Comparison of ENCODE assay signal across 9 cellular contexts in genomic region chr17:75828051-75828400, GRCh38. TPM values are rescaled to one million over a fixed set of nuclear protein-coding genes. Genes with fewer than 3 reads are reported as not detected.
DNase-seq lines count a peak whose midpoint lies in the region; ATAC-seq and TF ChIP-seq lines count a peak whose summit lies in the region.
"Had no signal": no experiment of that assay in that cellular context is flagged by ENCODE, and none has a peak within 500 bp of the region (broad histone marks: within the 10 kb centered on the region; RNA-seq: fewer than 3 reads in every experiment).

No MANE protein-coding gene starts in this region.

- peaks cover 0 to 88% (median 18%) of the 10 kb centered on the region in 9 donors for H3K36me3 ChIP-seq in heart right ventricle
- H3K36me3 ChIP-seq in ascending aorta = peaks cover 23 to 43% of the 10 kb centered on the region in 2 donors
- H3K36me3 ChIP-seq in urinary bladder (ENCODE audit: insufficient read depth) = no peaks in the 10 kb centered on the region

- peaks cover 12 to 19% (median 14%) of the 10 kb centered on the region in 3 donors for H3K4me1 Mint-ChIP-seq in naive B cell

- H3K27me3 Mint-ChIP-seq in naive B cell = no peaks in the 10 kb centered on the region

- DNase-seq in heart right ventricle (peak in 1 of 2 donors; percentile 63), Right ventricle myocardium inferior (ENCODE audit: missing footprints) (no peak), ascending aorta (ENCODE audit: low spot score in 2 of 2) (no peak), naive B cell (no peak), RPMI8226 (no peak), HPDE6-E6E7 (ENCODE audit: extremely low spot score) (no peak)

- H3K9me3 ChIP-seq in heart right ventricle = no peaks in the 10 kb centered on the region
- H3K9me3 ChIP-seq in ascending aorta = no peaks in the 10 kb centered on the region

- 36 to 39% methylated on average over 12 of the region's 12 CpGs for WGBS in heart right ventricle, 2 donors
- WGBS in urinary bladder = 35% methylated on average over 12 of the region's 12 CpGs

- H3K27me3 ChIP-seq in heart right ventricle (no peaks in the 10 kb centered on the region), ascending aorta (no peaks in the 10 kb centered on the region)

- H3K4me3 ChIP-seq in heart right ventricle (peak overlapping the region in 8 of 10 donors; percentile 28 to 50 (median 42)), ascending aorta (peak overlapping the region in 1 of 2 donors; percentile 47), urinary bladder (ENCODE audit: low read depth, low read length) (peak overlapping the region; percentile 24)

- peak overlapping the region; percentile 47 to 77 (median 67) for H3K4me3 Mint-ChIP-seq in naive B cell

- H3K27ac ChIP-seq in heart right ventricle (peak overlapping the region in 9 of 10 donors; percentile 72 to 88 (median 83)), ascending aorta (peak overlapping the region; percentile 88), urinary bladder (ENCODE audit: low read depth) (no peak overlapping the region)

- H3K4me1 ChIP-seq in heart right ventricle (peaks cover 17 to 45% (median 31%) of the 10 kb centered on the region in 9 donors), ascending aorta (peaks cover 11 to 13% of the 10 kb centered on the region in 2 donors), urinary bladder (ENCODE audit: insufficient read depth) (no peaks in the 10 kb centered on the region)

- H3K27ac Mint-ChIP-seq in naive B cell = peak overlapping the region in 5 of 6 donors; percentile 26 to 88 (median 72)

- intact Hi-C loops in heart right ventricle (cut with DNase I) = loop anchor here in 3 of 10 donors (5.0 to 10.0 kb wide), 4 partner anchors 36 to 61 kb away; partner anchors contain the start of gene GALK1 (in 1 of the 3)
- intact Hi-C loops in Right ventricle myocardium inferior (cut with DNase I) = loop anchor here (5.0 kb wide), 1 partner anchor 36 kb away; no protein-coding TSS in a partner anchor
- intact Hi-C loops in ascending aorta (cut with DNase I) = loop anchor here (5.0 kb wide), 1 partner anchor 76 kb away; no protein-coding TSS in a partner anchor

- ATAC-seq in heart right ventricle (peak in 3 of 8 donors; percentile 5 to 16 (median 5)), Right ventricle myocardium inferior (no peak), naive B cell (ENCODE audit: low read depth in 2 of 2) (peak in 1 of 2 donors; percentile 44), GM19395 (IDR thresholded peaks at IDR 0.05; ENCODE audit: unreplicated experiment) (no peak)

- TF ChIP-seq CTCF in heart right ventricle (IDR thresholded peaks at IDR 0.05) = no peak
- no peak for TF ChIP-seq CTCF in ascending aorta (IDR thresholded peaks at IDR 0.05)

- no peaks in the 10 kb centered on the region for H3K9me3 Mint-ChIP-seq in naive B cell

- no peaks in the 10 kb centered on the region for H3K36me3 Mint-ChIP-seq in naive B cell

RNA-seq across cellular contexts. Expression of gene UNC13D, which starts 16.2 kb away (rescaled TPM):
- total RNA-seq in heart right ventricle = 10 to 100 TPM in 3 of 10 donors, 1 to 10 TPM in 7; 5.5 to 20.7 (median 8.5) TPM
- polyA plus RNA-seq in heart right ventricle = 10 to 100 TPM in 1 of 2 donors, 1 to 10 TPM in 1; 3.0 to 12.6 TPM
- total RNA-seq in Right ventricle myocardium inferior = 10.7 TPM
- total RNA-seq in ascending aorta = 33.1 TPM
- 10 to 100 TPM; 11.5 to 31.5 (median 20.5) TPM for polyA plus RNA-seq in naive B cell (ENCODE audit: low read depth in 6 of 6)
- total RNA-seq in urinary bladder = 10.6 TPM
- 13.0 TPM for polyA plus RNA-seq in urinary bladder
- total RNA-seq: RPMI7951 had no signal

RNA-seq across cellular contexts. Expression of gene WBP2, which starts 27.1 kb away (rescaled TPM):
- 100 to 1,000 TPM; 130 to 210 (median 173) TPM for total RNA-seq in heart right ventricle
- polyA plus RNA-seq in heart right ventricle = 100 to 1,000 TPM; 155 to 205 TPM
- 151 TPM for total RNA-seq in Right ventricle myocardium inferior
- total RNA-seq in ascending aorta = 50.7 TPM
- 100 to 1,000 TPM in 2 of 6 donors, 10 to 100 TPM in 4; 73.4 to 134 (median 87.6) TPM for polyA plus RNA-seq in naive B cell (ENCODE audit: low read depth in 6 of 6)
- total RNA-seq in urinary bladder = 16.2 TPM
- 142 TPM for polyA plus RNA-seq in urinary bladder

RNA-seq across cellular contexts. Expression of gene UNK, which starts 43.4 kb away (rescaled TPM):
- 10 to 100 TPM; 11.6 to 19.1 (median 14.7) TPM for total RNA-seq in heart right ventricle
- 10 to 100 TPM; 12.9 to 21.3 TPM for polyA plus RNA-seq in heart right ventricle
- 16.0 TPM for total RNA-seq in Right ventricle myocardium inferior
- 73.9 TPM for total RNA-seq in ascending aorta
- 10 to 100 TPM; 31.1 to 50.1 (median 37.7) TPM for polyA plus RNA-seq in naive B cell (ENCODE audit: low read depth in 6 of 6)
- 58.1 TPM for total RNA-seq in urinary bladder
- polyA plus RNA-seq in urinary bladder = 29.1 TPM

RNA-seq across cellular contexts. Expression of gene TRIM47, which starts 50.4 kb away (rescaled TPM):
- total RNA-seq in heart right ventricle (10 to 100 TPM in 9 of 10 donors, 1 to 10 TPM in 1; 9.3 to 53.1 (median 21.5) TPM), Right ventricle myocardium inferior (39.4 TPM), ascending aorta (132 TPM), urinary bladder (28.9 TPM)
- polyA plus RNA-seq in heart right ventricle (10 to 100 TPM; 22.4 to 48.7 TPM), naive B cell (ENCODE audit: low read depth in 6 of 6) (1 to 10 TPM in 3 of 6 donors, under 1 TPM in 2, not detected in 1; 0.97 to 2.2 (median 1.7) TPM), urinary bladder (55.8 TPM)
